Comparison of ENCODE assay signal across 13 cellular contexts in the genomic region with DNA sequence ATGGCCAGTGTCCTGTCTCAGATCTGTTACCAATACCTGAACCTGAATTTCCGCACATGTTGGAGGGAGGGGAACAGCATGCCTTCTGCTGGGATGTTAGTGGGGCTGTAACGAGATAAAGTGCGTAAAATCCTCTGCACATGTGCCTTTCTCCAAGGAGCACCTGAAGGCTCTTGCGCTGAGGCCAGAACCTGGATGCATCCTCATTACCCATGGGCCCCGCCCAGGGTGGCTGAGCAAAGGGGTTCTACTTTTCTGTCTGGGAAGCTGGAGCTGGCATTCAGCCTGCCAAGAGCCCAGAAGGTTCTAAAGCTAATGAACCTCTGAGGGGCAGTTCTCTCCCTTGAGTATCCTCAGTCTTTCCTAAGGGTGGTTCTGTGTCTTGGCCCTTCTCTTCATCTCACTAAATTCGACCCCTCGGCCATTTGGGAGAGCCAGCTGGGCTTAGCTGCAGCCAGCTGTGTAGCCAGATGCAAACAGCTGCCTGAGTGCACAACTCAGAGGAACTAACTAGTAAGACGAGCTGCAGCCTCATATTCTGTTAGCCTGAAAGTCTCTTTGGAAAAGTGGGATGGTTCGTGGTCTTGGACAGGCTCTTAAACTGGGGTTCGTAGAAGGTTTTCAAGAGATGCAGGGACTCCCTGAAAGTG. TPM values are rescaled to one million over a fixed set of nuclear protein-coding genes. Genes with fewer than 3 reads are reported as not detected.
DNase-seq lines count a peak whose midpoint lies in the region; ATAC-seq, FAIRE-seq and TF ChIP-seq lines count a peak whose summit lies in the region.
"Had no signal": no experiment of that assay in that cellular context is flagged by ENCODE, and none has a peak within 500 bp of the region (broad histone marks: within the 10 kb centered on the region; RNA-seq: fewer than 3 reads in every experiment).

No MANE protein-coding gene starts in this region.

- TF ChIP-seq CTCF in bronchial epithelial cell (IDR thresholded peaks at IDR 0.05; ENCODE audit: insufficient read depth, low read length, severe bottlenecking): no peak
- TF ChIP-seq CTCF in tibial artery (IDR thresholded peaks at IDR 0.05): no peak

- DNase-seq in T-helper 1 cell (no peak), bronchial epithelial cell (ENCODE audit: low read depth) (no peak), tibial artery (no peak), left lobe of liver (ENCODE audit: low spot score) (no peak)
- DNase-seq: activated T-cell treated with anti-CD3 and anti-CD28 coated beads, Interleukin-2, amount 50 U/mL, for 4 hours; effector CD8-positive, alpha-beta T cell; NCI-H524; T-helper 9 cell had no signal

- 94 to 96% methylated on average over 10 of the region's 10 CpGs for WGBS in mesodermal cell (ENCODE audit: insufficient coverage in 2 of 2), 2 experiments

- H3K27me3 ChIP-seq in bronchial epithelial cell (ENCODE audit: control insufficient read depth, insufficient read depth, low read length) (no peaks in the 10 kb centered on the region), tibial artery (no peaks in the 10 kb centered on the region)

- peaks cover 72% of the 10 kb centered on the region for H3K4me1 ChIP-seq in mesodermal cell (ENCODE audit: control insufficient read depth, insufficient read depth, low read length, poor library complexity, severe bottlenecking)
- H3K4me1 ChIP-seq in tibial artery: peaks cover 0 to 81% (median 72%) of the 10 kb centered on the region in 4 donors

- peaks cover 3% of the 10 kb centered on the region for H3K36me3 Mint-ChIP-seq in T-helper 1 cell treated with Interleukin-12 subunit alpha and Interleukin-12 subunit beta and Interleukin-4 antibody, amounts not matched to agents 30 μg/mL and 1 μg/mL, for 36 hours (ENCODE audit: low read depth)

- no peaks in the 10 kb centered on the region for H3K9me3 ChIP-seq in mesodermal cell (ENCODE audit: control insufficient read depth, low read length)
- H3K9me3 ChIP-seq in tibial artery: no peaks in the 10 kb centered on the region

- no peak overlapping the region for H3K27ac Mint-ChIP-seq in T-helper 1 cell treated with Interleukin-12 subunit alpha and Interleukin-12 subunit beta and Interleukin-4 antibody, amounts not matched to agents 30 μg/mL and 1 μg/mL, for 36 hours

- peak overlapping the region; percentile 68 for H3K4me3 ChIP-seq in bronchial epithelial cell (ENCODE audit: low read depth, low read length)
- H3K4me3 ChIP-seq in mesodermal cell (ENCODE audit: extremely low read depth, insufficient read depth, low read length, poor library complexity, severe bottlenecking): peak overlapping the region; percentile 1
- H3K4me3 ChIP-seq in tibial artery: peak overlapping the region; percentile 88 to 95

- H3K4me1 Mint-ChIP-seq in T-helper 1 cell treated with Interleukin-12 subunit alpha and Interleukin-12 subunit beta and Interleukin-4 antibody, amounts not matched to agents 30 μg/mL and 1 μg/mL, for 36 hours (ENCODE audit: low read depth): peaks cover 22% of the 10 kb centered on the region

- intact Hi-C loops in tibial artery (cut with DNase I; ENCODE audit: low total_unique reads): no loop called here

- FAIRE-seq in bronchial epithelial cell (lab: Jason Lieb, UNC): no peak
- FAIRE-seq: islet of Langerhans had no signal

- no peaks in the 10 kb centered on the region for H3K27me3 Mint-ChIP-seq in T-helper 1 cell treated with Interleukin-12 subunit alpha and Interleukin-12 subunit beta and Interleukin-4 antibody, amounts not matched to agents 30 μg/mL and 1 μg/mL, for 36 hours (ENCODE audit: low read depth)

- peak overlapping the region; percentile 49 for H3K4me3 Mint-ChIP-seq in T-helper 1 cell treated with Interleukin-12 subunit alpha and Interleukin-12 subunit beta and Interleukin-4 antibody, amounts not matched to agents 30 μg/mL and 1 μg/mL, for 36 hours

- peaks cover 8% of the 10 kb centered on the region for H3K36me3 ChIP-seq in bronchial epithelial cell (ENCODE audit: control insufficient read depth, insufficient read depth, low read length)
- H3K36me3 ChIP-seq in mesodermal cell (ENCODE audit: control insufficient read depth, insufficient read depth, low read length): peaks cover 10% of the 10 kb centered on the region
- H3K36me3 ChIP-seq in tibial artery: no peaks in the 10 kb centered on the region

- H3K27ac ChIP-seq in mesodermal cell (ENCODE audit: low read depth, low read length, severe bottlenecking): peak overlapping the region; percentile 91
- peak overlapping the region; percentile 97 to 99 for H3K27ac ChIP-seq in tibial artery

- no peaks in the 10 kb centered on the region for H3K9me3 Mint-ChIP-seq in T-helper 1 cell treated with Interleukin-12 subunit alpha and Interleukin-12 subunit beta and Interleukin-4 antibody, amounts not matched to agents 30 μg/mL and 1 μg/mL, for 36 hours
- H3K9me3 Mint-ChIP-seq: activated T-cell treated with anti-CD3 and anti-CD28 coated beads, Interleukin-2, amount 50 U/mL, for 4 hours had no signal

- ATAC-seq in GM18858 (IDR thresholded peaks at IDR 0.05; ENCODE audit: unreplicated experiment) (no peak), left lobe of liver (no peak), GM19455 (IDR thresholded peaks at IDR 0.05; ENCODE audit: unreplicated experiment) (no peak)
- ATAC-seq: activated T-cell treated with anti-CD3 and anti-CD28 coated beads, Interleukin-2, amount 50 U/mL, for 4 hours had no signal

RNA-seq across cellular contexts. Expression of a gene that starts 2.5 kb away (rescaled TPM):
- total RNA-seq in bronchial epithelial cell (413 and 633 TPM in 2 replicates), left lobe of liver (2.7 TPM)
- 108 TPM for polyA plus RNA-seq in mesodermal cell (2013, experiment 1 of 2)
- polyA plus RNA-seq in mesodermal cell (2013, experiment 2 of 2): 102 TPM

RNA-seq across cellular contexts. Expression of a gene that starts 36.7 kb away (rescaled TPM):
- total RNA-seq in bronchial epithelial cell (0.79 and 3.5 TPM in 2 replicates), left lobe of liver (52.0 TPM)
- polyA plus RNA-seq in mesodermal cell (2013, experiment 1 of 2): 34.0 TPM
- 27.2 TPM for polyA plus RNA-seq in mesodermal cell (2013, experiment 2 of 2)

Comparison
In these comparisons a context has a peak if more than half of its experiments do, and no peak if none do; other contexts are left out.
1. H3K4me3 ChIP-seq: peak in every context shown above with its lines; median percentile 92 in tibial artery; 68 in bronchial epithelial cell; 1 in mesodermal cell.
2. RNA of a gene that starts 2.5 kb away (total RNA-seq): 413 to 633 TPM in bronchial epithelial cell; 2.7 TPM in left lobe of liver (single experiment); every median in the first group is over 100 times any median in the second.
3. RNA of a gene that starts 36.7 kb away (total RNA-seq): 52.0 TPM in left lobe of liver (single experiment); 0.79 to 3.5 TPM in bronchial epithelial cell; every median in the first group is over 10 times any median in the second.